14 cellular contexts compared by ENCODE assay signal in genomic region chr2:96601382-96602292, GRCh38. TPM values are rescaled to one million over a fixed set of nuclear protein-coding genes. Genes with fewer than 3 reads are reported as not detected.
DNase-seq lines count a peak whose midpoint lies in the region; ATAC-seq lines count a peak whose summit lies in the region.
"Had no signal": no experiment of that assay in that cellular context is flagged by ENCODE, and none has a peak within 500 bp of the region (broad histone marks: within the 10 kb centered on the region; RNA-seq: fewer than 3 reads in every experiment).

No MANE protein-coding gene starts in this region.

- H3K4me1 Mint-ChIP-seq in activated T-helper 1 cell treated with anti-CD3 and anti-CD28 coated beads, Interleukin-12 subunit alpha, Interleukin-12 subunit beta, Interleukin-2, Interleukin-4 antibody, amounts not matched to agents 30 ng/mL and 10 ng/mL and 1 ng/mL, durations not matched to agents 14 hours and 24 hours and 36 hours (ENCODE audit: low read depth): peaks cover 42% of the 10 kb centered on the region

- H3K9me3 ChIP-seq in BLaER1: no peaks in the 10 kb centered on the region
- H3K9me3 ChIP-seq in mucosa of rectum (ENCODE audit: control insufficient read depth in 2 of 2, low read length in 2 of 2): no peaks in the 10 kb centered on the region

- peak overlapping the region; percentile 48 for H3K4me3 Mint-ChIP-seq in activated T-helper 1 cell treated with anti-CD3 and anti-CD28 coated beads, Interleukin-12 subunit alpha, Interleukin-12 subunit beta, Interleukin-2, Interleukin-4 antibody, amounts not matched to agents 30 ng/mL and 10 ng/mL and 1 ng/mL, durations not matched to agents 14 hours and 24 hours and 36 hours

- intact Hi-C loops in activated T-helper 1 cell treated with anti-CD3 and anti-CD28 coated beads, Interleukin-12 subunit alpha, Interleukin-12 subunit beta, Interleukin-2, Interleukin-4 antibody, amounts not matched to agents 30 ng/mL and 10 ng/mL and 1 ng/mL, durations not matched to agents 14 hours and 24 hours and 36 hours (cut with micrococcal nuclease): loop anchor here (1.0 to 5.0 kb wide), 2 partner anchors 8 to 36 kb away; partner anchors contain the start of gene KANSL3

- DNase-seq in HuH-7 (ENCODE audit: low spot score): peak; percentile 73
- DNase-seq in activated T-helper 1 cell treated with anti-CD3 and anti-CD28 coated beads, Interleukin-12 subunit alpha, Interleukin-12 subunit beta, Interleukin-2, Interleukin-4 antibody, amounts not matched to agents 30 ng/mL and 10 ng/mL and 1 ng/mL, durations not matched to agents 14 hours and 24 hours and 36 hours (ENCODE audit: low spot score): no peak
- DNase-seq in D341Med (ENCODE audit: low spot score): no peak
- DNase-seq in cortex of kidney (lab: John Stamatoyannopoulos, UW): no peak
- no peak for DNase-seq in RPMI8226
- DNase-seq: AML-193, amniotic stem cell, H7, NCI-H2081 treated with DMSO at 0.1 percent for 48 hours had no signal

- no peaks in the 10 kb centered on the region for H3K9me3 Mint-ChIP-seq in activated T-helper 1 cell treated with anti-CD3 and anti-CD28 coated beads, Interleukin-12 subunit alpha, Interleukin-12 subunit beta, Interleukin-2, Interleukin-4 antibody, amounts not matched to agents 30 ng/mL and 10 ng/mL and 1 ng/mL, durations not matched to agents 14 hours and 24 hours and 36 hours

- peaks cover 67% of the 10 kb centered on the region for H3K36me3 Mint-ChIP-seq in activated T-helper 1 cell treated with anti-CD3 and anti-CD28 coated beads, Interleukin-12 subunit alpha, Interleukin-12 subunit beta, Interleukin-2, Interleukin-4 antibody, amounts not matched to agents 30 ng/mL and 10 ng/mL and 1 ng/mL, durations not matched to agents 14 hours and 24 hours and 36 hours (ENCODE audit: low read depth)

- H3K4me2 ChIP-seq in BLaER1: peak overlapping the region; percentile 15; the same call in 1 of the 2 replicates

- peaks cover 17% of the 10 kb centered on the region for H3K4me1 ChIP-seq in BLaER1
- H3K4me1 ChIP-seq in mucosa of rectum (ENCODE audit: control insufficient read depth in 2 of 2, insufficient read depth in 2 of 2, low read length in 2 of 2): peaks cover 0 to 3% of the 10 kb centered on the region in 2 donors
- H3K4me1 ChIP-seq: parathyroid adenoma had no signal

- H3K36me3 ChIP-seq in BLaER1 (peaks cover 97% of the 10 kb centered on the region), mucosa of rectum (ENCODE audit: control insufficient read depth in 2 of 2, insufficient read depth in 2 of 2, low read length in 2 of 2) (peaks cover 78 to 80% of the 10 kb centered on the region in 2 donors)

- H4K20me1 ChIP-seq in BLaER1: peaks cover 33% of the 10 kb centered on the region

- H3K4me3 ChIP-seq in BLaER1: no peak overlapping the region
- no peak overlapping the region for H3K4me3 ChIP-seq in mucosa of rectum (ENCODE audit: low read length in 2 of 2)

- H3K9ac ChIP-seq in BLaER1: no peak overlapping the region
- no peak overlapping the region for H3K9ac ChIP-seq in mucosa of rectum (ENCODE audit: low read depth in 1 of 2, low read length in 2 of 2)
- H3K9ac ChIP-seq: parathyroid adenoma had no signal

- no peaks in the 10 kb centered on the region for H3K27me3 ChIP-seq in BLaER1
- H3K27me3 ChIP-seq in mucosa of rectum (ENCODE audit: control insufficient read depth in 2 of 2, insufficient read depth in 2 of 2, low read length in 2 of 2): no peaks in the 10 kb centered on the region

- no peak for ATAC-seq in GM21367 (IDR thresholded peaks at IDR 0.05; ENCODE audit: unreplicated experiment)
- ATAC-seq: SK-N-SH treated with all-trans-retinoic acid at 6 μM for 48 hours had no signal

- H3K27me3 Mint-ChIP-seq in activated T-helper 1 cell treated with anti-CD3 and anti-CD28 coated beads, Interleukin-12 subunit alpha, Interleukin-12 subunit beta, Interleukin-2, Interleukin-4 antibody, amounts not matched to agents 30 ng/mL and 10 ng/mL and 1 ng/mL, durations not matched to agents 14 hours and 24 hours and 36 hours (ENCODE audit: insufficient read depth): no peaks in the 10 kb centered on the region

- H3K27ac ChIP-seq in BLaER1 (no peak overlapping the region), mucosa of rectum (ENCODE audit: low read depth in 2 of 2, low read length in 2 of 2) (peak overlapping the region; percentile 37 to 66)
- H3K27ac ChIP-seq: parathyroid adenoma had no signal

- peak overlapping the region; percentile 80 for H3K27ac Mint-ChIP-seq in activated T-helper 1 cell treated with anti-CD3 and anti-CD28 coated beads, Interleukin-12 subunit alpha, Interleukin-12 subunit beta, Interleukin-2, Interleukin-4 antibody, amounts not matched to agents 30 ng/mL and 10 ng/mL and 1 ng/mL, durations not matched to agents 14 hours and 24 hours and 36 hours

RNA-seq across cellular contexts. Expression of gene KANSL3, which starts 36.5 kb away (rescaled TPM):
- total RNA-seq in activated T-helper 1 cell treated with anti-CD3 and anti-CD28 coated beads, Interleukin-12 subunit alpha, Interleukin-12 subunit beta, Interleukin-2, Interleukin-4 antibody, amounts not matched to agents 30 ng/mL and 10 ng/mL and 1 ng/mL, durations not matched to agents 14 hours and 24 hours and 36 hours: 51.8 and 55.0 TPM in 2 replicates

RNA-seq across cellular contexts. Expression of gene FER1L5, which starts 40.9 kb away (rescaled TPM):
- total RNA-seq in activated T-helper 1 cell treated with anti-CD3 and anti-CD28 coated beads, Interleukin-12 subunit alpha, Interleukin-12 subunit beta, Interleukin-2, Interleukin-4 antibody, amounts not matched to agents 30 ng/mL and 10 ng/mL and 1 ng/mL, durations not matched to agents 14 hours and 24 hours and 36 hours: not detected in 2 replicates
